Comparison of ENCODE assay signal across 20 cellular contexts in the genomic region with DNA sequence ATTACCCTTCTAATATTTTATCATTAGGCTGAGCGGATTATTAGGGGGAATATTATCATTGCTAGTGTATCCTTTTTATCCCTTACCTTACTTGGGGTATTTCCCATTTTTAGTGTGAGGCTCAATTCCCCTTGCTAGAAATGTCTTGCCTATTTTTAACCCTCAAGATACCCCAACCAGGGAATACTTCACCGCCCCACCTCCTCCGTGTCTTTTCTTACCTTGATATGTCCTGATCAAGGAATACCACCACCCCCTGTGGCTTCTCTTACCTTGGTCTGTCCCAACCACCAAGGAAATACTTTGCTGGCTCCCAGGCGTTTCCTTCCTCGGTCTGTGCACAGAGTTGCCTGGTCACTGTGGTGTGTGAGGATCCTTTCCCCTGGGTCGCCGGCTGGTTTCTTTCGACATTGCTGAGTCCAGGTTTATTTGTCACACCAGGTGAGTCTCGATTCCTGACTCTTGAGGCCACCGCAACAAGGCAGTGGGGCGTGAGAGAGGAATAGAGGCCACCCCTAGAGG.
"Had no signal": no experiment of that assay in that cellular context is flagged by ENCODE, and none has a peak within 500 bp of the region (broad histone marks: within the 10 kb centered on the region; RNA-seq: fewer than 3 reads in every experiment).

No MANE protein-coding gene starts in this region.

- H3K27ac ChIP-seq: ovary, thoracic aorta, WERI-Rb-1 had no signal

- H3K4me3 ChIP-seq: esophagus squamous epithelium, ovary, stomach, thoracic aorta had no signal

- H3K36me3 Mint-ChIP-seq: activated naive CD4-positive, alpha-beta T cell treated with anti-CD3 and anti-CD28 coated beads, Interleukin-2, amount 10 ng/mL, durations not matched to agents 7 days and 5 days; brain had no signal

- H3K4me1 ChIP-seq: stomach had no signal

- H3K27me3 ChIP-seq: esophagus squamous epithelium, ovary, stomach had no signal

- H3K9me3 ChIP-seq: ovary had no signal

- H3K4me3 Mint-ChIP-seq: activated CD4-positive, alpha-beta T cell treated with anti-CD3 and anti-CD28 coated beads for 36 hours; activated naive CD4-positive, alpha-beta T cell treated with anti-CD3 and anti-CD28 coated beads, Interleukin-2, amount 10 ng/mL, durations not matched to agents 7 days and 5 days; activated T-helper 17 cell treated with anti-CD3 and anti-CD28 coated beads, Interleukin-2, amount 50 U/mL, for 72 hours; brain; dendritic cell treated with granulocyte-macrophage colony-stimulating factor and Interleukin-4, amounts not matched to agents 40 ng/mL and 50 ng/mL, for 4 days; endodermal cell; neural crest cell had no signal

- H3K4me1 Mint-ChIP-seq: activated CD4-positive, alpha-beta T cell treated with anti-CD3 and anti-CD28 coated beads for 36 hours; activated T-helper 17 cell treated with anti-CD3 and anti-CD28 coated beads, Interleukin-2, amount 50 U/mL, for 72 hours; brain; neural crest cell had no signal

- H3K27me3 Mint-ChIP-seq: dendritic cell treated with granulocyte-macrophage colony-stimulating factor and Interleukin-4, amounts not matched to agents 40 ng/mL and 50 ng/mL, for 4 days had no signal

- H3K27ac Mint-ChIP-seq: activated CD4-positive, alpha-beta T cell treated with anti-CD3 and anti-CD28 coated beads for 36 hours; activated naive CD4-positive, alpha-beta T cell treated with anti-CD3 and anti-CD28 coated beads, Interleukin-2, amount 10 ng/mL, durations not matched to agents 7 days and 5 days; activated T-helper 17 cell treated with anti-CD3 and anti-CD28 coated beads, Interleukin-2, amount 50 U/mL, for 72 hours; dendritic cell treated with granulocyte-macrophage colony-stimulating factor and Interleukin-4, amounts not matched to agents 40 ng/mL and 50 ng/mL, for 4 days; endodermal cell had no signal

- ATAC-seq: left ventricle myocardium superior had no signal

- DNase-seq: activated T-cell treated with anti-CD3 and anti-CD28 coated beads for 4 hours; amygdala; endodermal cell; esophagus squamous epithelium; foreskin fibroblast; left ventricle myocardium superior; mesenchymal stem cell; ovary; stimulated activated CD4-positive, alpha-beta T cell treated with anti-CD3 and anti-CD28 coated beads, Interleukin-15, amount 100 ng/mL, for 24 hours; stimulated activated CD4-positive, alpha-beta T cell treated with anti-CD3 and anti-CD28 coated beads, Interleukin-4, amount 100 ng/mL, for 4 hours; T-helper 1 cell; WERI-Rb-1 had no signal

- H3K36me3 ChIP-seq: esophagus squamous epithelium, ovary, stomach, thoracic aorta, WERI-Rb-1 had no signal
